Comparison of ENCODE assay signal across 9 cellular contexts in genomic region chr3:58271901-58272501, GRCh38. TPM values are rescaled to one million over a fixed set of nuclear protein-coding genes. Genes with fewer than 3 reads are reported as not detected.
DNase-seq lines count a peak whose midpoint lies in the region; ATAC-seq and TF ChIP-seq lines count a peak whose summit lies in the region.
"Had no signal": no experiment of that assay in that cellular context is flagged by ENCODE, and none has a peak within 500 bp of the region (broad histone marks: within the 10 kb centered on the region; RNA-seq: fewer than 3 reads in every experiment).

No MANE protein-coding gene starts in this region.

- H3K27ac ChIP-seq in tibial artery: no peak overlapping the region
- H3K27ac ChIP-seq in uterus: no peak overlapping the region

- H3K9me3 ChIP-seq in tibial artery (no peaks in the 10 kb centered on the region), uterus (no peaks in the 10 kb centered on the region)

- no peak for TF ChIP-seq EP300 in Ishikawa (IDR thresholded peaks at IDR 0.05; ENCODE audit: borderline replicate concordance)

- H3K36me3 ChIP-seq in tibial artery (peaks cover 12 to 32% (median 23%) of the 10 kb centered on the region in 3 donors), uterus (no peaks in the 10 kb centered on the region)

- H3K27me3 ChIP-seq in tibial artery: no peaks in the 10 kb centered on the region
- H3K27me3 ChIP-seq in uterus: no peaks in the 10 kb centered on the region

- peaks cover 33% of the 10 kb centered on the region for H3K36me3 Mint-ChIP-seq in activated naive CD8-positive, alpha-beta T cell treated with anti-CD3 and anti-CD28 coated beads for 36 hours
- peaks cover 15% of the 10 kb centered on the region for H3K36me3 Mint-ChIP-seq in effector memory CD8-positive, alpha-beta T cell (ENCODE audit: insufficient read depth)

- peak overlapping the region; percentile 38 for H3K4me3 Mint-ChIP-seq in activated naive CD8-positive, alpha-beta T cell treated with anti-CD3 and anti-CD28 coated beads for 36 hours
- no peak overlapping the region for H3K4me3 Mint-ChIP-seq in effector memory CD8-positive, alpha-beta T cell

- ATAC-seq in left colon: peak; percentile 94
- no peak for ATAC-seq in effector memory CD8-positive, alpha-beta T cell (replicated peaks)

- no peak for TF ChIP-seq POLR2A in uterus (IDR thresholded peaks at IDR 0.05)

- H3K4me1 Mint-ChIP-seq in activated naive CD8-positive, alpha-beta T cell treated with anti-CD3 and anti-CD28 coated beads for 36 hours: peaks cover 12% of the 10 kb centered on the region
- H3K4me1 Mint-ChIP-seq in effector memory CD8-positive, alpha-beta T cell (ENCODE audit: low read depth in 2 of 2): no peaks in the 10 kb centered on the region

- intact Hi-C loops in left colon (cut with DNase I, micrococcal nuclease): no loop called here
- intact Hi-C loops in tibial artery (cut with DNase I; ENCODE audit: low total_unique reads): no loop called here
- intact Hi-C loops in uterus (cut with DNase I; ENCODE audit: low total_unique reads): no loop called here

- TF ChIP-seq RAD21 in Ishikawa (IDR thresholded peaks at IDR 0.05; ENCODE audit: low read depth): no peak

- H3K9me3 Mint-ChIP-seq in activated naive CD8-positive, alpha-beta T cell treated with anti-CD3 and anti-CD28 coated beads for 36 hours: peaks cover 4% of the 10 kb centered on the region
- H3K9me3 Mint-ChIP-seq in effector memory CD8-positive, alpha-beta T cell: no peaks in the 10 kb centered on the region

- H3K27ac Mint-ChIP-seq in activated naive CD8-positive, alpha-beta T cell treated with anti-CD3 and anti-CD28 coated beads for 36 hours: peak overlapping the region; percentile 88
- H3K27ac Mint-ChIP-seq in effector memory CD8-positive, alpha-beta T cell: no peak overlapping the region

- no peaks in the 10 kb centered on the region for H3K27me3 Mint-ChIP-seq in activated naive CD8-positive, alpha-beta T cell treated with anti-CD3 and anti-CD28 coated beads for 36 hours
- no peaks in the 10 kb centered on the region for H3K27me3 Mint-ChIP-seq in effector memory CD8-positive, alpha-beta T cell

- no peak overlapping the region for H3K4me3 ChIP-seq in tibial artery
- no peak overlapping the region for H3K4me3 ChIP-seq in uterus

- H3K4me1 ChIP-seq in tibial artery: peaks cover 0 to 8% (median 0%) of the 10 kb centered on the region in 4 donors
- no peaks in the 10 kb centered on the region for H3K4me1 ChIP-seq in uterus

- peak; percentile 91 for DNase-seq in AG08396 (ENCODE audit: low spot score)
- DNase-seq in activated naive CD8-positive, alpha-beta T cell treated with anti-CD3 and anti-CD28 coated beads for 36 hours: no peak
- DNase-seq in left colon: no peak
- DNase-seq in tibial artery: no peak
- DNase-seq in effector memory CD8-positive, alpha-beta T cell: no peak
- DNase-seq in uterus: no peak
- DNase-seq in mucosa of gallbladder (ENCODE audit: low spot score): no peak
- DNase-seq: GDM1 had no signal

- no peak for TF ChIP-seq CTCF in tibial artery (IDR thresholded peaks at IDR 0.05)
- no peak for TF ChIP-seq CTCF in uterus (IDR thresholded peaks at IDR 0.05)

TF ChIP-seq in Ishikawa, 13 proteins besides CTCF, POLR2A, EP300 and RAD21:
- TF ChIP-seq EGR1 (IDR thresholded peaks at IDR 0.05): no peak
- peak; percentile 83 for TF ChIP-seq CEBPB (IDR thresholded peaks at IDR 0.05)
- peak; percentile 27; the same call in 1 of the 2 replicates for TF ChIP-seq NFIC (IDR thresholded peaks at IDR 0.05)

RNA-seq across cellular contexts. Expression of gene RPP14, which starts 34.0 kb away (rescaled TPM):
- total RNA-seq in activated naive CD8-positive, alpha-beta T cell treated with anti-CD3 and anti-CD28 coated beads for 36 hours: 10 to 100 TPM; 24.8 to 30.9 TPM
- 10 to 100 TPM; 19.9 to 21.3 TPM for total RNA-seq in left colon
- total RNA-seq in uterus: 10 to 100 TPM in 2 of 4 donors, 1 to 10 TPM in 2; 1.5 to 26.7 (median 9.7) TPM
- total RNA-seq in mucosa of gallbladder: 13.7 TPM

RNA-seq across cellular contexts. Expression of gene HTD2, which starts 34.3 kb away (rescaled TPM):
- total RNA-seq in activated naive CD8-positive, alpha-beta T cell treated with anti-CD3 and anti-CD28 coated beads for 36 hours: 10 to 100 TPM; 10.1 to 13.0 TPM
- 10 to 100 TPM in 1 of 2 donors, 1 to 10 TPM in 1; 8.2 to 13.0 TPM for total RNA-seq in left colon
- 10 to 100 TPM in 2 of 4 donors, 1 to 10 TPM in 2; 1.2 to 39.6 (median 7.8) TPM for total RNA-seq in uterus
- total RNA-seq in mucosa of gallbladder: 10.6 TPM

RNA-seq across cellular contexts. Expression of gene ABHD6, which starts 34.4 kb away (rescaled TPM):
- total RNA-seq in activated naive CD8-positive, alpha-beta T cell treated with anti-CD3 and anti-CD28 coated beads for 36 hours: 1 to 10 TPM; 6.0 to 6.4 TPM
- total RNA-seq in left colon: 10 to 100 TPM; 21.9 to 25.0 TPM
- 10 to 100 TPM in 3 of 4 donors, 1 to 10 TPM in 1; 6.7 to 20.6 (median 15.8) TPM for total RNA-seq in uterus
- total RNA-seq in mucosa of gallbladder: 23.4 TPM
